1 cellular context compared by ENCODE assay signal in genomic region chr6:41920921-41921711, GRCh38.
TF ChIP-seq lines count a peak whose summit lies in the region.

Gene BYSL, plus strand, starts transcription at chr6:41921499. Its CDS starts 64 bp downstream, at chr6:41921563.
Gene MED20, minus strand, starts transcription at chr6:41921139. Its CDS starts 121 bp downstream, at chr6:41921018.

TF ChIP-seq in HepG2, 621 proteins besides CTCF, POLR2A, EP300 and RAD21 (continued from another document and continues in another):
- TF ChIP-seq ZSCAN9 (CRISPR knock-in tag; IDR thresholded peaks at IDR 0.05; ENCODE audit: borderline replicate concordance) (peak; percentile 83), HNF1B (CRISPR knock-in tag; IDR thresholded peaks at IDR 0.05) (peak; percentile 92), CENPT (CRISPR knock-in tag; IDR thresholded peaks at IDR 0.05; ENCODE audit: low read depth) (0 out of 2 replicates have a peak, but pooled peaks have one; percentile 60), IRF9 (CRISPR knock-in tag; IDR thresholded peaks at IDR 0.05; ENCODE audit: borderline replicate concordance) (peak; percentile 63; the same call in 1 of the 2 replicates), ZBTB49 (CRISPR knock-in tag; IDR thresholded peaks at IDR 0.05; ENCODE audit: borderline replicate concordance) (peak; percentile 88; the same call in 1 of the 2 replicates), ZNF224 (CRISPR knock-in tag; IDR thresholded peaks at IDR 0.05) (no peak), IKZF4 (CRISPR knock-in tag; IDR thresholded peaks at IDR 0.05; ENCODE audit: borderline replicate concordance, low read depth, not compliant biosample characterization) (peak; percentile 63), RXRB (CRISPR knock-in tag; IDR thresholded peaks at IDR 0.05; ENCODE audit: borderline replicate concordance) (peak; percentile 62; the same call in 1 of the 2 replicates), ZNF547 (CRISPR knock-in tag; IDR thresholded peaks at IDR 0.05) (peak; percentile 97; the same call in 1 of the 2 replicates), ZNF784 (CRISPR knock-in tag; IDR thresholded peaks at IDR 0.05; ENCODE audit: borderline replicate concordance) (peak; percentile 89; the same call in 1 of the 2 replicates), ZBTB7B (CRISPR knock-in tag; IDR thresholded peaks at IDR 0.05) (no peak), SCMH1 (CRISPR knock-in tag; IDR thresholded peaks at IDR 0.05; ENCODE audit: borderline replicate concordance) (no peak), ZNF792 (CRISPR knock-in tag; IDR thresholded peaks at IDR 0.05) (peak; percentile 85; the same call in 1 of the 2 replicates), E2F5 (CRISPR knock-in tag; conservative IDR thresholded peaks at IDR 0.05) (peak; percentile 71), NR2F1 (CRISPR knock-in tag; IDR thresholded peaks at IDR 0.05) (no peak), LRRFIP1 (CRISPR knock-in tag; conservative IDR thresholded peaks at IDR 0.05) (no peak), GLMP (CRISPR knock-in tag; IDR thresholded peaks at IDR 0.05; ENCODE audit: borderline replicate concordance) (no peak), ZBTB46 (CRISPR knock-in tag; IDR thresholded peaks at IDR 0.05; ENCODE audit: borderline replicate concordance) (no peak), SMC3 (IDR thresholded peaks at IDR 0.05; ENCODE audit: low read length) (peak; percentile 1; the same call in 1 of the 2 replicates), ZFX (CRISPR knock-in tag; IDR thresholded peaks at IDR 0.05; ENCODE audit: low read depth) (peak; percentile 92), PAXIP1 (CRISPR knock-in tag; conservative IDR thresholded peaks at IDR 0.05) (peak; percentile 20; the same call in 1 of the 2 replicates), BORCS8-MEF2B (CRISPR knock-in tag; IDR thresholded peaks at IDR 0.05) (peak; percentile 93), REL (CRISPR knock-in tag; conservative IDR thresholded peaks at IDR 0.05) (peak; percentile 87; the same call in 1 of the 2 replicates), ZNF740 (CRISPR knock-in tag; IDR thresholded peaks at IDR 0.05) (peak; percentile 76; the same call in 1 of the 2 replicates), KLF13 (CRISPR knock-in tag; IDR thresholded peaks at IDR 0.05) (peak; percentile 70; the same call in 1 of the 2 replicates), TOPORS (CRISPR knock-in tag; IDR thresholded peaks at IDR 0.05) (peak; percentile 93), RERE (CRISPR knock-in tag; IDR thresholded peaks at IDR 0.05; ENCODE audit: low read depth) (no peak; the same call in 1 of the 2 replicates), EHMT2 (IDR thresholded peaks at IDR 0.05; ENCODE audit: borderline replicate concordance, low read depth, low read length) (no peak)
